13 cellular contexts compared by ENCODE assay signal in genomic region chr12:103504606-103505005, GRCh38. TPM values are rescaled to one million over a fixed set of nuclear protein-coding genes. Genes with fewer than 3 reads are reported as not detected.
"Had no signal": no experiment of that assay in that cellular context is flagged by ENCODE, and none has a peak within 500 bp of the region (broad histone marks: within the 10 kb centered on the region; RNA-seq: fewer than 3 reads in every experiment).

No MANE protein-coding gene starts in this region.

- H3K27me3 ChIP-seq: tibial artery, uterus had no signal

- ATAC-seq: sciatic nerve had no signal

- H3K27ac ChIP-seq: tibial artery, uterus had no signal

- H3K27ac Mint-ChIP-seq: activated CD4-positive, alpha-beta T cell treated with anti-CD3 and anti-CD28 coated beads, Interleukin-2, amount 10 ng/mL, durations not matched to agents 7 days and 5 days; WTC11 had no signal

- H3K36me3 Mint-ChIP-seq: WTC11 had no signal

- H3K9me3 Mint-ChIP-seq: activated CD4-positive, alpha-beta T cell treated with anti-CD3 and anti-CD28 coated beads, Interleukin-2, amount 10 ng/mL, durations not matched to agents 7 days and 5 days; activated T-cell treated with anti-CD3 and anti-CD28 coated beads, Interleukin-2, amount 50 U/mL, for 4 hours; neural crest cell had no signal

- H3K4me1 Mint-ChIP-seq: neural crest cell, WTC11 had no signal

- DNase-seq: tibial artery, uterus had no signal

- H3K4me3 Mint-ChIP-seq: activated CD4-positive, alpha-beta T cell treated with anti-CD3 and anti-CD28 coated beads, Interleukin-2, amount 10 ng/mL, durations not matched to agents 7 days and 5 days; activated T-cell treated with anti-CD3 and anti-CD28 coated beads, Interleukin-2, amount 50 U/mL, for 4 hours; neural crest cell; WTC11 had no signal

- H3K4me1 ChIP-seq: tibial artery, uterus had no signal

- H3K9me3 ChIP-seq: tibial artery, uterus had no signal

- H3K36me3 ChIP-seq: tibial artery, uterus had no signal

- H3K4me3 ChIP-seq: tibial artery, uterus had no signal

RNA-seq across cellular contexts. Expression of gene C12orf42, which starts 8.8 kb away (rescaled TPM):
- total RNA-seq: cardiac septum, lung microvascular endothelial cell, neural crest cell, osteocyte, pulmonary artery endothelial cell had no signal
- polyA plus RNA-seq: adipose tissue, esophagus had no signal
